Comparison of ENCODE assay signal across 20 cellular contexts in genomic region chr9:132896906-132897305, GRCh38. TPM values are rescaled to one million over a fixed set of nuclear protein-coding genes. Genes with fewer than 3 reads are reported as not detected.
A peak's percentile ranks its signal among the peaks of the same experiment; 100 is the strongest.
DNase-seq lines count a peak whose midpoint lies in the region; ATAC-seq and TF ChIP-seq lines count a peak whose summit lies in the region.
"Had no signal": no experiment of that assay in that cellular context is flagged by ENCODE, and none has a peak within 500 bp of the region (broad histone marks: within the 10 kb centered on the region; RNA-seq: fewer than 3 reads in every experiment).

No MANE protein-coding gene starts in this region.

- ATAC-seq in stimulated activated naive CD8-positive, alpha-beta T cell treated with anti-CD3 and anti-CD28 coated beads, Interleukin-15, amount 100 ng/mL, for 72 hours = no peak
- ATAC-seq in stimulated activated naive CD8-positive, alpha-beta T cell treated with anti-CD3 and anti-CD28 coated beads, Interleukin-15, Interleukin-2, amounts not matched to agents 100 U/mL and 50 U/mL, for 24 hours = no peak
- ATAC-seq in HG03354 (IDR thresholded peaks at IDR 0.05; ENCODE audit: poor library complexity, severe bottlenecking, unreplicated experiment) = no peak
- no peak for ATAC-seq in left lobe of liver
- no peak for ATAC-seq in left colon
- ATAC-seq: CD8-positive, alpha-beta T cell; Panc1 had no signal

- intact Hi-C loops in left colon (cut with DNase I, micrococcal nuclease) = no loop called here

- no peak overlapping the region for H3K4me3 Mint-ChIP-seq in stimulated activated naive CD8-positive, alpha-beta T cell treated with anti-CD3 and anti-CD28 coated beads, Interleukin-15, amount 100 ng/mL, for 72 hours
- H3K4me3 Mint-ChIP-seq in type B pancreatic cell = no peak overlapping the region
- H3K4me3 Mint-ChIP-seq: CD8-positive, alpha-beta T cell; naive B cell had no signal

- H3K36me3 Mint-ChIP-seq in type B pancreatic cell = peaks cover 32% of the 10 kb centered on the region

- peak overlapping the region; percentile 16 to 74 for H3K27ac Mint-ChIP-seq in stimulated activated naive CD8-positive, alpha-beta T cell treated with anti-CD3 and anti-CD28 coated beads, Interleukin-15, amount 100 ng/mL, for 72 hours
- H3K27ac Mint-ChIP-seq in type B pancreatic cell = peak overlapping the region; percentile 75
- H3K27ac Mint-ChIP-seq: CD8-positive, alpha-beta T cell had no signal

- no peak for DNase-seq in stimulated activated naive CD8-positive, alpha-beta T cell treated with anti-CD3 and anti-CD28 coated beads, Interleukin-15, amount 100 ng/mL, for 72 hours
- DNase-seq in stimulated activated naive CD8-positive, alpha-beta T cell treated with anti-CD3 and anti-CD28 coated beads, Interleukin-15, Interleukin-2, amounts not matched to agents 100 U/mL and 50 U/mL, for 24 hours = no peak
- DNase-seq in fibroblast of peridontal ligament (ENCODE audit: extremely low read depth) (peak; percentile 14), midbrain (lab: John Stamatoyannopoulos, UW) (peak; percentile 89), type B pancreatic cell (ENCODE audit: extremely low spot score, unreplicated experiment) (no peak), left lobe of liver (ENCODE audit: low spot score) (no peak), left colon (no peak)
- DNase-seq: ACHN; activated CD4-positive, alpha-beta T cell treated with anti-CD3 and anti-CD28 coated beads for 4 hours; activated CD8-positive, alpha-beta memory T cell treated with anti-CD3 and anti-CD28 coated beads, Interleukin-2, amount 50 U/mL, for 48 hours; brain microvascular endothelial cell; CD8-positive, alpha-beta T cell; effector CD8-positive, alpha-beta T cell; naive B cell; NCI-H1105 treated with DMSO at 0.1 percent for 48 hours; stimulated activated CD4-positive, alpha-beta T cell treated with anti-CD3 and anti-CD28 coated beads, Interleukin-15, amount 100 ng/mL, for 24 hours; stomach had no signal

- H3K27me3 Mint-ChIP-seq in stimulated activated naive CD8-positive, alpha-beta T cell treated with anti-CD3 and anti-CD28 coated beads, Interleukin-15, amount 100 ng/mL, for 72 hours = no peaks in the 10 kb centered on the region
- no peaks in the 10 kb centered on the region for H3K27me3 Mint-ChIP-seq in type B pancreatic cell
- H3K27me3 Mint-ChIP-seq: naive B cell had no signal

- H3K9me3 Mint-ChIP-seq in stimulated activated naive CD8-positive, alpha-beta T cell treated with anti-CD3 and anti-CD28 coated beads, Interleukin-15, amount 100 ng/mL, for 72 hours = no peaks in the 10 kb centered on the region
- no peaks in the 10 kb centered on the region for H3K9me3 Mint-ChIP-seq in type B pancreatic cell
- H3K9me3 Mint-ChIP-seq: CD8-positive, alpha-beta T cell; naive B cell had no signal

- H3K4me1 Mint-ChIP-seq in stimulated activated naive CD8-positive, alpha-beta T cell treated with anti-CD3 and anti-CD28 coated beads, Interleukin-15, amount 100 ng/mL, for 72 hours = peaks cover 14% of the 10 kb centered on the region
- peaks cover 3% of the 10 kb centered on the region for H3K4me1 Mint-ChIP-seq in type B pancreatic cell (ENCODE audit: unreplicated experiment)

- no peak for TF ChIP-seq CTCF in type B pancreatic cell (conservative IDR thresholded peaks at IDR 0.05)

RNA-seq across cellular contexts. Expression of gene SPACA9, which starts 18.2 kb away (rescaled TPM):
- total RNA-seq in type B pancreatic cell (ENCODE audit: low replicate concordance) (5.2 and 8.3 TPM in 2 replicates), left lobe of liver (0.75 TPM), left colon (1 to 10 TPM; 1.2 to 2.6 TPM)

RNA-seq across cellular contexts. Expression of gene AK8, which starts 18.8 kb away (rescaled TPM):
- total RNA-seq in type B pancreatic cell (ENCODE audit: low replicate concordance) (4.6 and 5.5 TPM in 2 replicates), left lobe of liver (not detected), left colon (under 1 TPM in 1 of 2 donors, not detected in 1; 0.67 TPM)
- total RNA-seq: CD8-positive, alpha-beta T cell; LHCN-M2 had no signal

RNA-seq across cellular contexts. Expression of gene TSC1, which starts 47.5 kb away (rescaled TPM):
- total RNA-seq in type B pancreatic cell (ENCODE audit: low replicate concordance) = 46.0 and 58.9 TPM in 2 replicates
- total RNA-seq in left lobe of liver = 16.8 TPM
- 10 to 100 TPM; 35.2 to 41.6 TPM for total RNA-seq in left colon

Comparison
In these comparisons a context has a peak if more than half of its experiments do, and no peak if none do; other contexts are left out.
1. DNase-seq: peak in fibroblast of peridontal ligament (single experiment) and midbrain (single experiment); none in stimulated activated naive CD8-positive, alpha-beta T cell treated with anti-CD3 and anti-CD28 coated beads, Interleukin-15, amount 100 ng/mL, for 72 hours (0 of 2), stimulated activated naive CD8-positive, alpha-beta T cell treated with anti-CD3 and anti-CD28 coated beads, Interleukin-15, Interleukin-2, amounts not matched to agents 100 U/mL and 50 U/mL, for 24 hours (single experiment), type B pancreatic cell (single experiment), left lobe of liver (single experiment) and left colon (0 of 2).